ENCODE assay signal across 11 cellular contexts in the genomic region with DNA sequence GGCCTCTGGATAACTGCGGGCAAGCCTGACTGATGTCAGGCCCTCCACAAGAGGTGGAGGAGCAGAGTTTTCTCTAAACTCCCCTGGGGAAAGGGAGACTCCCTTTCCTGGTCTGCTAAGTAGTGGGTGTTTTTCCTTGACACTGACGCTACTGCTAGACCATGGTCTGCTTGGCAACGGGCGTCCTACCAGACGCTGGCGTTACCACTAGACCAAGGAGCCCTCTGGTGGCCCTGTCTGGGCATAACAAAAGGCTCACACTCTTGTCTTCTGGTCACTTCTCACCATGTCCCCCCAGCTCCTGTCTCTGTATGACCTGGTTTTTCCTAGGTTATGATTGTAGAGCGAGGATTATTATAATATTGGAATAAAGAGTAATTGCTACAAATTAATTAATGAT. TPM values are rescaled to one million over a fixed set of nuclear protein-coding genes. Genes with fewer than 3 reads are reported as not detected.
A peak's percentile ranks its signal among the peaks of the same experiment; 100 is the strongest.
DNase-seq lines count a peak whose midpoint lies in the region; ATAC-seq, FAIRE-seq and TF ChIP-seq lines count a peak whose summit lies in the region.
"Not testable (repeated sequence)": the region's sequence is repeated elsewhere in the genome, so short reads cannot be mapped to it uniquely, and the experiment has no call there.
"Had no signal": no experiment of that assay in that cellular context is flagged by ENCODE, and none has a peak within 500 bp of the region (broad histone marks: within the 10 kb centered on the region; RNA-seq: fewer than 3 reads in every experiment).

No MANE protein-coding gene starts in this region.

- CTCF ChIA-PET in AG04450 (lab: Charles Lee) = not testable (repeated sequence)
- CTCF ChIA-PET in WTC11 (lab: Charles Lee) = interaction anchor here (0.7 to 1.0 kb wide), 3 partner anchors 24 to 67 kb away, joined by 3 to 4 read pairs (median 3); no protein-coding TSS in a partner anchor

- H3K27ac ChIP-seq in AG04450 (ENCODE audit: low read depth, low read length); OCI-LY1 (ENCODE audit: low read depth, low read length, poor library complexity, severe bottlenecking); heart right ventricle; neural progenitor cell: not testable (repeated sequence)

- not testable (repeated sequence) for H3K4me1 Mint-ChIP-seq in WTC11, neural progenitor cell

- not testable (repeated sequence) for H3K9ac ChIP-seq in OCI-LY1 (ENCODE audit: low read length); neural progenitor cell

- H3K27me3 ChIP-seq in AG04450 (ENCODE audit: control insufficient read depth, insufficient read depth, low read length); OCI-LY1 (ENCODE audit: insufficient read depth, low read length); heart right ventricle; neural progenitor cell: not testable (repeated sequence)

- intact Hi-C loops in heart right ventricle (cut with DNase I) = not testable (repeated sequence)

- FAIRE-seq in G401.6 (lab: Jason Lieb, UNC) = peak; percentile 34

- POLR2A ChIA-PET in AG04450 (lab: Yijun Ruan, JAX) = not testable (repeated sequence)
- POLR2A ChIA-PET in WTC11 (lab: Charles Lee) = interaction anchor here (0.7 kb wide), 1 partner anchor 37 kb away, joined by 3 read pairs; no protein-coding TSS in a partner anchor

- H3K9me2 ChIP-seq in OCI-LY1 (ENCODE audit: low read depth, low read length) = not testable (repeated sequence)

- H3K4me3 ChIP-seq in AG04450 (ENCODE audit: low read depth, low read length); OCI-LY1 (ENCODE audit: low read depth, low read length, poor library complexity, severe bottlenecking); heart right ventricle; neural progenitor cell: not testable (repeated sequence)

- H3K27me3 Mint-ChIP-seq in WTC11 (ENCODE audit: low read depth); neural progenitor cell (ENCODE audit: insufficient read depth, low read depth): not testable (repeated sequence)

- not testable (repeated sequence) for H3K4me3 Mint-ChIP-seq in WTC11, neural progenitor cell

- DNase-seq in AG04450 (ENCODE audit: low read depth, low spot score); heart right ventricle: not testable (repeated sequence)
- peak; percentile 51 for DNase-seq in HT1080 (ENCODE audit: low read depth)
- peak; percentile 58 for DNase-seq in WTC11 (ENCODE audit: low spot score)
- DNase-seq in dermis blood vessel endothelial cell = peak; percentile 63
- peak; percentile 36 for DNase-seq in neural progenitor cell (ENCODE audit: low spot score)

- not testable (repeated sequence) for H3K4me1 ChIP-seq in OCI-LY1 (ENCODE audit: insufficient read depth, low read length, severe bottlenecking); heart right ventricle; neural progenitor cell

- not testable (repeated sequence) for ATAC-seq in WTC11, heart right ventricle

- H3K9me3 ChIP-seq in AG04450 (ENCODE audit: control insufficient read depth, insufficient read depth, low read length); OCI-LY1 (ENCODE audit: low read length); heart right ventricle; neural progenitor cell (ENCODE audit: low read depth): not testable (repeated sequence)

- H3K9me3 Mint-ChIP-seq in WTC11 = peaks cover 26% of the 10 kb centered on the region
- peaks cover 32% of the 10 kb centered on the region for H3K9me3 Mint-ChIP-seq in neural progenitor cell

- not testable (repeated sequence) for H3K79me2 ChIP-seq in OCI-LY1 (ENCODE audit: insufficient read depth, low read length); neural progenitor cell (ENCODE audit: low read depth)

- H4K20me1 ChIP-seq in OCI-LY1 (ENCODE audit: insufficient read depth, low read length); neural progenitor cell (ENCODE audit: low read depth): not testable (repeated sequence)

- not testable (repeated sequence) for H3K27ac Mint-ChIP-seq in WTC11, neural progenitor cell

- not testable (repeated sequence) for H3K4me2 ChIP-seq in OCI-LY1 (ENCODE audit: low read length); neural progenitor cell

- not testable (repeated sequence) for H2AFZ ChIP-seq in OCI-LY1 (ENCODE audit: low read length); neural progenitor cell (replicated peaks)

- H3K36me3 Mint-ChIP-seq in WTC11 = peaks cover 49% of the 10 kb centered on the region
- peaks cover 45% of the 10 kb centered on the region for H3K36me3 Mint-ChIP-seq in neural progenitor cell

- H3F3A ChIP-seq in OCI-LY1 (ENCODE audit: insufficient read depth, low read length); neural progenitor cell (ENCODE audit: low read depth): not testable (repeated sequence)

- 40 to 54% methylated on average over 6 to 7 of the region's 7 CpGs for WGBS in heart right ventricle, 2 donors

- TF ChIP-seq CTCF in AG04450 (IDR thresholded peaks at IDR 0.05; ENCODE audit: low read depth, low read length) = peak; percentile 29
- peak; percentile 34; the same call in 1 of the 2 replicates for TF ChIP-seq CTCF in OCI-LY1 (IDR thresholded peaks at IDR 0.05; ENCODE audit: low read length)
- 0 out of 2 replicates have a peak, but pooled peaks have one; percentile 36 for TF ChIP-seq CTCF in WTC11 (IDR thresholded peaks at IDR 0.05)
- peak in 6 of 9 donors; percentile 12 to 39 (median 22) for TF ChIP-seq CTCF in heart right ventricle (IDR thresholded peaks at IDR 0.05)
- TF ChIP-seq CTCF in neural progenitor cell (IDR thresholded peaks at IDR 0.05) = not testable (repeated sequence)

- H3K36me3 ChIP-seq in OCI-LY1 (ENCODE audit: insufficient read depth, low read length) = peaks cover 41% of the 10 kb centered on the region
- H3K36me3 ChIP-seq in heart right ventricle = peaks cover 0 to 19% (median 0%) of the 10 kb centered on the region in 9 donors
- not testable (repeated sequence) for H3K36me3 ChIP-seq in neural progenitor cell

RNA-seq across cellular contexts. Expression of gene SPATA33, which starts 9.4 kb away (rescaled TPM):
- polyA plus RNA-seq in AG04450 (2011; rRNA removed) (2.3 and 2.4 TPM in 2 replicates), heart right ventricle (1 to 10 TPM; 4.1 TPM)
- 1.9 and 3.2 TPM in 2 replicates for polyA minus RNA-seq in AG04450 (2011; rRNA and poly(A)+ RNA removed)
- total RNA-seq in HT1080 (2014; rRNA removed; shearing (Covaris generic)) = 5.4 and 5.6 TPM in 2 replicates
- polyA plus RNA-seq in HT1080 (2015; cell fraction: cytosol; rRNA removed) = 2.9 and 5.4 TPM in 2 replicates
- 10.0 and 12.4 TPM in 2 replicates for polyA plus RNA-seq in HT1080 (2015; cell fraction: nucleus; rRNA removed)
- total RNA-seq in WTC11 (2021) (12.0 to 12.8 TPM (median 12.2 TPM) in 3 replicates), dermis blood vessel endothelial cell (2.0 and 4.1 TPM in 2 replicates), heart right ventricle (1 to 10 TPM in 9 of 10 donors, under 1 TPM in 1; 0.76 to 4.6 (median 2.4) TPM), neural progenitor cell (ENCODE audit: low replicate concordance) (9.3 and 14.1 TPM in 2 replicates)

RNA-seq across cellular contexts. Expression of gene CHMP1A, which starts 9.5 kb away (rescaled TPM):
- polyA plus RNA-seq in AG04450 (2011; rRNA removed) (53.5 and 66.8 TPM in 2 replicates), heart right ventricle (10 to 100 TPM; 30.6 to 71.4 TPM)
- 54.6 and 79.3 TPM in 2 replicates for polyA minus RNA-seq in AG04450 (2011; rRNA and poly(A)+ RNA removed)
- 107 and 120 TPM in 2 replicates for total RNA-seq in HT1080 (2014; rRNA removed; shearing (Covaris generic))
- polyA plus RNA-seq in HT1080 (2015; cell fraction: cytosol; rRNA removed) = 90.1 and 107 TPM in 2 replicates
- 113 and 135 TPM in 2 replicates for polyA plus RNA-seq in HT1080 (2015; cell fraction: nucleus; rRNA removed)
- total RNA-seq in WTC11 (2021) (69.0 to 76.6 TPM (median 76.0 TPM) in 3 replicates), dermis blood vessel endothelial cell (117 and 139 TPM in 2 replicates), heart right ventricle (10 to 100 TPM; 31.5 to 47.4 (median 36.7) TPM), neural progenitor cell (ENCODE audit: low replicate concordance) (34.6 and 78.5 TPM in 2 replicates)

RNA-seq across cellular contexts. Expression of gene CDK10, which starts 19.5 kb away (rescaled TPM):
- polyA plus RNA-seq in AG04450 (2011; rRNA removed) (31.6 and 35.0 TPM in 2 replicates), heart right ventricle (10 to 100 TPM; 35.9 to 63.4 TPM)
- 19.3 and 30.4 TPM in 2 replicates for polyA minus RNA-seq in AG04450 (2011; rRNA and poly(A)+ RNA removed)
- 39.2 and 44.5 TPM in 2 replicates for total RNA-seq in HT1080 (2014; rRNA removed; shearing (Covaris generic))
- 31.3 and 37.6 TPM in 2 replicates for polyA plus RNA-seq in HT1080 (2015; cell fraction: cytosol; rRNA removed)
- 195 and 232 TPM in 2 replicates for polyA plus RNA-seq in HT1080 (2015; cell fraction: nucleus; rRNA removed)
- total RNA-seq in WTC11 (2021) (79.8 to 102 TPM (median 81.6 TPM) in 3 replicates), dermis blood vessel endothelial cell (48.2 and 71.1 TPM in 2 replicates), heart right ventricle (10 to 100 TPM; 14.7 to 31.4 (median 21.6) TPM), neural progenitor cell (ENCODE audit: low replicate concordance) (75.6 and 107 TPM in 2 replicates)

RNA-seq across cellular contexts. Expression of gene SPATA2L, which starts 34.5 kb away (rescaled TPM):
- 2.6 and 4.0 TPM in 2 replicates for polyA plus RNA-seq in AG04450 (2011; rRNA removed)
- 2.1 and 3.7 TPM in 2 replicates for polyA minus RNA-seq in AG04450 (2011; rRNA and poly(A)+ RNA removed)
- 14.4 and 15.1 TPM in 2 replicates for total RNA-seq in HT1080 (2014; rRNA removed; shearing (Covaris generic))
- 9.2 and 9.4 TPM in 2 replicates for polyA plus RNA-seq in HT1080 (2015; cell fraction: cytosol; rRNA removed)
- polyA plus RNA-seq in HT1080 (2015; cell fraction: nucleus; rRNA removed) = 9.8 and 10.1 TPM in 2 replicates
- 12.1 to 15.7 TPM (median 14.1 TPM) in 3 replicates for total RNA-seq in WTC11 (2021)
- 19.1 and 36.6 TPM in 2 replicates for total RNA-seq in dermis blood vessel endothelial cell
- total RNA-seq in heart right ventricle = 1 to 10 TPM; 1.9 to 4.1 (median 2.9) TPM
- 10 to 100 TPM in 1 of 2 donors, 1 to 10 TPM in 1; 3.2 to 13.0 TPM for polyA plus RNA-seq in heart right ventricle
- 7.6 and 13.2 TPM in 2 replicates for total RNA-seq in neural progenitor cell (ENCODE audit: low replicate concordance)

RNA-seq across cellular contexts. Expression of gene DPEP1, which starts 53.6 kb away (rescaled TPM):
- polyA plus RNA-seq in AG04450 (2011; rRNA removed) (not detected in 2 replicates), heart right ventricle (under 1 TPM in 1 of 2 donors, not detected in 1; 0.09 TPM)
- polyA minus RNA-seq in AG04450 (2011; rRNA and poly(A)+ RNA removed) = not detected in 2 replicates
- total RNA-seq in HT1080 (2014; rRNA removed; shearing (Covaris generic)) = not detected in 2 replicates
- not detected in 2 replicates for polyA plus RNA-seq in HT1080 (2015; cell fraction: cytosol; rRNA removed)
- not detected in 2 replicates for polyA plus RNA-seq in HT1080 (2015; cell fraction: nucleus; rRNA removed)
- total RNA-seq in WTC11 (2021) (13.6 to 26.5 TPM (median 24.7 TPM) in 3 replicates), dermis blood vessel endothelial cell (1.0 and 2.7 TPM in 2 replicates), heart right ventricle (not detected), neural progenitor cell (ENCODE audit: low replicate concordance) (0.24 and 0.74 TPM in 2 replicates)
- total RNA-seq: activated B cell treated with CpG ODN at 0.5 μM for 24 hours, H4 had no signal
- polyA plus RNA-seq: immature natural killer cell had no signal
